ENCODE assay signal across 17 cellular contexts in the genomic region with DNA sequence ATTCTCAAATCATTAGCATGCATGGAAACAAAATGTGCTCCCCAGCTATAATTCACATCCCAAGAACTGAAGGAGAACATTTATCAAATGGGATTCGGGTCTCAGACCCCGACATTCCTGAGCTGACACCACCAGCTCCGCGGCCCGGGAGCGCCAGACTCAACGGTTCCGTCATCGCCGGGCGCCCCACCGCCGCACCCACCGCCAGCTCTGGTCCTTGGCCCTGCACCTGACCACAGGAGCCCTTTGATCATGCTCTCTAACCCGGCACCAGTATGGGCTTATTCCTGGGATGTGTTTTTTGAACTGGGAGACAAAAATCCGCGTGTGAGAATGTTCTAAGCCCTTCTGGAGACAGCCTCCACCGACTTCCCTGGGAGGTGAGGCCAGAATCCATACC. TPM values are rescaled to one million over a fixed set of nuclear protein-coding genes. Genes with fewer than 3 reads are reported as not detected.
DNase-seq lines count a peak whose midpoint lies in the region; ATAC-seq and TF ChIP-seq lines count a peak whose summit lies in the region.
"Had no signal": no experiment of that assay in that cellular context is flagged by ENCODE, and none has a peak within 500 bp of the region (broad histone marks: within the 10 kb centered on the region; RNA-seq: fewer than 3 reads in every experiment).

No MANE protein-coding gene starts in this region.

- no peak overlapping the region for H3K4ac ChIP-seq in neuronal stem cell (ENCODE audit: low read length)

- POLR2A ChIA-PET in A673 (lab: Charles Lee; ENCODE audit: low non-redundant PET): no interaction called here

- peak overlapping the region; percentile 37 for H2BK120ac ChIP-seq in neuronal stem cell (ENCODE audit: low read depth, low read length)

- H2BK5ac ChIP-seq in neuronal stem cell (ENCODE audit: low read length): no peak overlapping the region

- peaks cover 10% of the 10 kb centered on the region for H3K36me3 Mint-ChIP-seq in activated T-cell treated with anti-CD3 and anti-CD28 coated beads, Interleukin-2, amount 50 U/mL, for 24 hours (ENCODE audit: low read depth)
- peaks cover 16% of the 10 kb centered on the region for H3K36me3 Mint-ChIP-seq in activated T-helper 17 cell treated with anti-CD3 and anti-CD28 coated beads, Interleukin-2, amount 50 U/mL, for 72 hours (ENCODE audit: low read depth)

- no peak overlapping the region for H3K23ac ChIP-seq in neuronal stem cell (ENCODE audit: low read depth, low read length, poor library complexity)

- H3K36me3 ChIP-seq in A673 (ENCODE audit: insufficient read depth, low read length, poor library complexity, severe bottlenecking) (no peaks in the 10 kb centered on the region), neuronal stem cell (replicated peaks in 1 of 2; ENCODE audit: control insufficient read depth in 2 of 2, insufficient read depth in 2 of 2, low read length in 2 of 2) (peaks cover 1 to 19% of the 10 kb centered on the region in 2 donors)

- H3K14ac ChIP-seq in neuronal stem cell (ENCODE audit: low read length): no peak overlapping the region

- no peak overlapping the region for H2AK5ac ChIP-seq in neuronal stem cell (ENCODE audit: low read depth, low read length)

- TF ChIP-seq CTCF in A673 (conservative IDR thresholded peaks at IDR 0.05; ENCODE audit: low read depth, low read length): no peak

- peaks cover 14% of the 10 kb centered on the region for H3K4me1 Mint-ChIP-seq in activated T-cell treated with anti-CD3 and anti-CD28 coated beads, Interleukin-2, amount 50 U/mL, for 24 hours (ENCODE audit: low read depth)
- H3K4me1 Mint-ChIP-seq in activated T-helper 17 cell treated with anti-CD3 and anti-CD28 coated beads, Interleukin-2, amount 50 U/mL, for 72 hours: no peaks in the 10 kb centered on the region
- H3K4me1 Mint-ChIP-seq: CD14-positive monocyte had no signal

- no peak overlapping the region for H3K4me3 Mint-ChIP-seq in activated T-cell treated with anti-CD3 and anti-CD28 coated beads, Interleukin-2, amount 50 U/mL, for 24 hours
- H3K4me3 Mint-ChIP-seq in activated T-helper 17 cell treated with anti-CD3 and anti-CD28 coated beads, Interleukin-2, amount 50 U/mL, for 72 hours: no peak overlapping the region
- H3K4me3 Mint-ChIP-seq: CD14-positive monocyte had no signal

- H2BK12ac ChIP-seq in neuronal stem cell (ENCODE audit: low read length): no peak overlapping the region

- H2AFZ ChIP-seq in neuronal stem cell (ENCODE audit: low read length): no peak overlapping the region

- no CpG with 5 or more reads among the region's 18 CpGs for WGBS in neuronal stem cell (ENCODE audit: extremely low coverage in 2 of 2, insufficient read length in 2 of 2, insufficient replicate concordance in 1 of 2), 2 donors

- no peaks in the 10 kb centered on the region for H3K9me3 Mint-ChIP-seq in activated T-cell treated with anti-CD3 and anti-CD28 coated beads, Interleukin-2, amount 50 U/mL, for 24 hours
- no peaks in the 10 kb centered on the region for H3K9me3 Mint-ChIP-seq in activated T-helper 17 cell treated with anti-CD3 and anti-CD28 coated beads, Interleukin-2, amount 50 U/mL, for 72 hours
- H3K9me3 Mint-ChIP-seq: CD14-positive monocyte; CD8-positive, alpha-beta T cell had no signal

- H3K9ac ChIP-seq in neuronal stem cell (ENCODE audit: low read depth, low read length, poor library complexity): no peak overlapping the region
- H3K9ac ChIP-seq: BLaER1 had no signal

- intact Hi-C loops in A673 (cut with micrococcal nuclease; ENCODE audit: unreplicated experiment): no loop called here

- no peak overlapping the region for H3K4me2 ChIP-seq in neuronal stem cell (ENCODE audit: insufficient read depth, low read length, poor library complexity, severe bottlenecking)
- H3K4me2 ChIP-seq: A549, BLaER1 had no signal

- BruUV-seq in A673 (replicated peaks; lab: Mats Ljungman, UMichigan): no TSS peak

- peak overlapping the region; percentile 15 for H3K27ac Mint-ChIP-seq in activated T-cell treated with anti-CD3 and anti-CD28 coated beads, Interleukin-2, amount 50 U/mL, for 24 hours
- peak overlapping the region; percentile 31 for H3K27ac Mint-ChIP-seq in activated T-helper 17 cell treated with anti-CD3 and anti-CD28 coated beads, Interleukin-2, amount 50 U/mL, for 72 hours
- H3K27ac Mint-ChIP-seq: CD14-positive monocyte had no signal

- no peak overlapping the region for H4K8ac ChIP-seq in neuronal stem cell (ENCODE audit: low read depth, low read length)

- DNase-seq in activated T-cell treated with anti-CD3 and anti-CD28 coated beads, Interleukin-2, amount 50 U/mL, for 24 hours: no peak
- DNase-seq in activated T-cell treated with anti-CD3 and anti-CD28 coated beads, Interleukin-2, amount 50 U/mL, for 48 hours: no peak
- DNase-seq in A673 (ENCODE audit: low spot score) (no peak), neuronal stem cell (ENCODE audit: low spot score) (no peak), GF-D8 (lab: John Stamatoyannopoulos, UW) (no peak)
- DNase-seq: Calu3; CD8-positive, alpha-beta T cell; DMS79 treated with DMSO at 0.1 percent for 48 hours had no signal

- peaks cover 15% of the 10 kb centered on the region for H3K4me1 ChIP-seq in A673 (ENCODE audit: insufficient read depth, low read length, poor library complexity, severe bottlenecking)
- H3K4me1 ChIP-seq in neuronal stem cell (ENCODE audit: control insufficient read depth in 2 of 2, insufficient read depth in 1 of 2, low read depth in 1 of 2, low read length in 2 of 2): peaks cover 4 to 12% of the 10 kb centered on the region in 2 donors
- H3K4me1 ChIP-seq: BLaER1, HAP-1 had no signal

- peak overlapping the region; percentile 16 for H3K18ac ChIP-seq in neuronal stem cell (ENCODE audit: low read length)

- no peaks in the 10 kb centered on the region for H3K27me3 Mint-ChIP-seq in activated T-cell treated with anti-CD3 and anti-CD28 coated beads, Interleukin-2, amount 50 U/mL, for 24 hours
- H3K27me3 Mint-ChIP-seq in activated T-helper 17 cell treated with anti-CD3 and anti-CD28 coated beads, Interleukin-2, amount 50 U/mL, for 72 hours: no peaks in the 10 kb centered on the region

- H3K79me1 ChIP-seq in neuronal stem cell (ENCODE audit: low read depth, low read length): no peaks in the 10 kb centered on the region

- no peak overlapping the region for H3K4me3 ChIP-seq in A673 (ENCODE audit: low read depth, low read length, poor library complexity, severe bottlenecking)
- no peak overlapping the region for H3K4me3 ChIP-seq in neuronal stem cell (ENCODE audit: low read length in 2 of 2)
- H3K4me3 ChIP-seq: A549, BLaER1, GM12878, HAP-1 had no signal

- H3K27me3 ChIP-seq in A673 (replicated peaks; ENCODE audit: insufficient read depth, low read depth, low read length, poor library complexity) (no peaks in the 10 kb centered on the region), neuronal stem cell (ENCODE audit: control insufficient read depth in 3 of 3, insufficient read depth in 3 of 3, low read depth in 1 of 3, low read length in 3 of 3) (no peaks in the 10 kb centered on the region)
- H3K27me3 ChIP-seq: BLaER1 had no signal

- ATAC-seq in activated T-helper 17 cell treated with anti-CD3 and anti-CD28 coated beads, Interleukin-2, amount 50 U/mL, for 72 hours (replicated peaks): no peak
- ATAC-seq in GM19035 (IDR thresholded peaks at IDR 0.05; ENCODE audit: unreplicated experiment) (no peak), GM18909 (IDR thresholded peaks at IDR 0.05; ENCODE audit: poor library complexity, unreplicated experiment) (no peak)
- ATAC-seq: A549; CD8-positive, alpha-beta T cell; GM12878 had no signal

- H3K9me3 ChIP-seq in A673 (ENCODE audit: low read depth, low read length, poor library complexity, severe bottlenecking): no peaks in the 10 kb centered on the region
- no peaks in the 10 kb centered on the region for H3K9me3 ChIP-seq in neuronal stem cell (replicated peaks in 1 of 2; ENCODE audit: control insufficient read depth in 2 of 2, insufficient read depth in 1 of 2, low read depth in 1 of 2, low read length in 2 of 2)
- H3K9me3 ChIP-seq: A549, BLaER1, HAP-1 had no signal

- no peak overlapping the region for H2BK15ac ChIP-seq in neuronal stem cell (ENCODE audit: low read length)

- H4K91ac ChIP-seq in neuronal stem cell (ENCODE audit: low read depth, low read length, poor library complexity): no peak overlapping the region

- H3K27ac ChIP-seq in A673 (ENCODE audit: low read depth, low read length, poor library complexity, severe bottlenecking) (peak overlapping the region; percentile 15), neuronal stem cell (replicated peaks; ENCODE audit: low read length) (no peak overlapping the region)
- H3K27ac ChIP-seq: 22Rv1, BLaER1 had no signal

- CTCF ChIA-PET in A673 (lab: Charles Lee): no interaction called here

RNA-seq across cellular contexts. Expression of gene HLCS, which starts 43.6 kb away (rescaled TPM):
- total RNA-seq in A673 (2021): 15.3 and 21.1 TPM in 2 replicates
- total RNA-seq in activated T-helper 17 cell treated with anti-CD3 and anti-CD28 coated beads, Interleukin-2, amount 50 U/mL, for 72 hours: 10 to 100 TPM; 14.5 to 17.8 TPM
- 11.5 TPM for polyA plus RNA-seq in neuronal stem cell (2013, experiment 1 of 2)
- polyA plus RNA-seq in neuronal stem cell (2013, experiment 2 of 2): 11.3 TPM
